In genomic region chr1:39086386-39087108, GRCh38 we compare ENCODE assay signal across 12 cellular contexts.
DNase-seq lines count a peak whose midpoint lies in the region; ATAC-seq and TF ChIP-seq lines count a peak whose summit lies in the region.
"Had no signal": no experiment of that assay in that cellular context is flagged by ENCODE, and none has a peak within 500 bp of the region (broad histone marks: within the 10 kb centered on the region; RNA-seq: fewer than 3 reads in every experiment).

No MANE protein-coding gene starts in this region.

- ATAC-seq in stimulated activated naive B cell treated with anti-CD40 and anti-IgM and Interleukin-4, amounts not matched to agents 10 μg/mL and 1 μg/mL and 100 μg/mL, for 72 hours (replicated peaks): peak; percentile 83 to 88
- ATAC-seq in GM21717 (IDR thresholded peaks at IDR 0.05; ENCODE audit: unreplicated experiment) (no peak), GM21390 (IDR thresholded peaks at IDR 0.05; ENCODE audit: unreplicated experiment) (no peak), HG03342 (IDR thresholded peaks at IDR 0.05; ENCODE audit: unreplicated experiment) (no peak)

- in situ Hi-C loops in GM13977 (cut with MboI; ENCODE audit: low pct_unique_long_range_greater_than_20kb, low sequenced_read_pairs, unreplicated experiment): no loop called here

- no peaks in the 10 kb centered on the region for H3K36me3 ChIP-seq in ascending aorta
- H3K36me3 ChIP-seq: lower lobe of right lung had no signal

- H3K9me3 Mint-ChIP-seq in stimulated activated naive B cell treated with anti-CD40 and anti-IgM and Interleukin-4, amounts not matched to agents 10 μg/mL and 1 μg/mL and 100 μg/mL, for 72 hours: no peaks in the 10 kb centered on the region
- H3K9me3 Mint-ChIP-seq in activated naive CD4-positive, alpha-beta T cell treated with anti-CD3 and anti-CD28 coated beads, Interleukin-2, amount 10 ng/mL, durations not matched to agents 7 days and 5 days: no peaks in the 10 kb centered on the region

- DNase-seq in GM13977 (ENCODE audit: low spot score) (peak; percentile 15), ascending aorta (ENCODE audit: low spot score in 2 of 2) (no peak), kidney tubule cell (ENCODE audit: low spot score) (peak; percentile 67)
- DNase-seq in stimulated activated naive B cell treated with anti-CD40 and anti-IgM and Interleukin-4, amounts not matched to agents 10 μg/mL and 1 μg/mL and 100 μg/mL, for 72 hours: no peak
- no peak for DNase-seq in activated naive CD4-positive, alpha-beta T cell treated with anti-CD3 and anti-CD28 coated beads, Interleukin-2, amount 10 ng/mL, durations not matched to agents 7 days and 5 days
- DNase-seq: activated T-cell treated with anti-CD3 and anti-CD28 coated beads for 4 hours, lower lobe of right lung, NCI-H2081 treated with DMSO at 0.1 percent for 48 hours, OCI-M1 had no signal

- peaks cover 8% of the 10 kb centered on the region for H3K27me3 ChIP-seq in ascending aorta

- intact Hi-C loops in ascending aorta (cut with DNase I): no loop called here

- H3K27ac ChIP-seq in ascending aorta: peak overlapping the region; percentile 65 to 80
- H3K27ac ChIP-seq: lower lobe of right lung had no signal

- H3K4me3 ChIP-seq in ascending aorta: peak overlapping the region in 1 of 2 donors; percentile 16
- H3K4me3 ChIP-seq: lower lobe of right lung had no signal

- H3K4me1 Mint-ChIP-seq in stimulated activated naive B cell treated with anti-CD40 and anti-IgM and Interleukin-4, amounts not matched to agents 10 μg/mL and 1 μg/mL and 100 μg/mL, for 72 hours: peaks cover 25 to 29% of the 10 kb centered on the region in 2 donors
- peaks cover 4% of the 10 kb centered on the region for H3K4me1 Mint-ChIP-seq in activated naive CD4-positive, alpha-beta T cell treated with anti-CD3 and anti-CD28 coated beads, Interleukin-2, amount 10 ng/mL, durations not matched to agents 7 days and 5 days

- H3K27ac Mint-ChIP-seq in stimulated activated naive B cell treated with anti-CD40 and anti-IgM and Interleukin-4, amounts not matched to agents 10 μg/mL and 1 μg/mL and 100 μg/mL, for 72 hours: peak overlapping the region; percentile 48
- H3K27ac Mint-ChIP-seq in activated naive CD4-positive, alpha-beta T cell treated with anti-CD3 and anti-CD28 coated beads, Interleukin-2, amount 10 ng/mL, durations not matched to agents 7 days and 5 days: no peak overlapping the region

- H3K27me3 Mint-ChIP-seq in stimulated activated naive B cell treated with anti-CD40 and anti-IgM and Interleukin-4, amounts not matched to agents 10 μg/mL and 1 μg/mL and 100 μg/mL, for 72 hours: peaks cover 13 to 25% of the 10 kb centered on the region in 2 donors
- H3K27me3 Mint-ChIP-seq in activated naive CD4-positive, alpha-beta T cell treated with anti-CD3 and anti-CD28 coated beads, Interleukin-2, amount 10 ng/mL, durations not matched to agents 7 days and 5 days: peaks cover 73% of the 10 kb centered on the region

- CTCF ChIA-PET in activated naive CD4-positive, alpha-beta T cell treated with anti-CD3 and anti-CD28 coated beads, Interleukin-2, amount 10 ng/mL, durations not matched to agents 7 days and 5 days (lab: Charles Lee): interaction anchor here (0.9 to 2.6 kb wide), 3 partner anchors 9 to 105 kb away, joined by 3 to 7 read pairs (median 3); no protein-coding TSS in a partner anchor

- H3K36me3 Mint-ChIP-seq in stimulated activated naive B cell treated with anti-CD40 and anti-IgM and Interleukin-4, amounts not matched to agents 10 μg/mL and 1 μg/mL and 100 μg/mL, for 72 hours: no peaks in the 10 kb centered on the region
- no peaks in the 10 kb centered on the region for H3K36me3 Mint-ChIP-seq in activated naive CD4-positive, alpha-beta T cell treated with anti-CD3 and anti-CD28 coated beads, Interleukin-2, amount 10 ng/mL, durations not matched to agents 7 days and 5 days

- TF ChIP-seq CTCF in GM13977 (IDR thresholded peaks at IDR 0.05; ENCODE audit: extremely low read depth, insufficient read depth, missing control alignments): no peak
- TF ChIP-seq CTCF in ascending aorta (IDR thresholded peaks at IDR 0.05): no peak

- peaks cover 10 to 23% of the 10 kb centered on the region in 2 donors for H3K4me1 ChIP-seq in ascending aorta

- H3K9me3 ChIP-seq in ascending aorta: no peaks in the 10 kb centered on the region
- H3K9me3 ChIP-seq: lower lobe of right lung had no signal

- H3K4me3 Mint-ChIP-seq in stimulated activated naive B cell treated with anti-CD40 and anti-IgM and Interleukin-4, amounts not matched to agents 10 μg/mL and 1 μg/mL and 100 μg/mL, for 72 hours: peak overlapping the region; percentile 11 to 15
- H3K4me3 Mint-ChIP-seq in activated naive CD4-positive, alpha-beta T cell treated with anti-CD3 and anti-CD28 coated beads, Interleukin-2, amount 10 ng/mL, durations not matched to agents 7 days and 5 days: no peak overlapping the region

Comparison
In these comparisons a context has a peak if more than half of its experiments do, and no peak if none do; other contexts are left out.
1. DNase-seq: peak in GM13977 (single experiment) and kidney tubule cell (single experiment); none in ascending aorta (0 of 2), stimulated activated naive B cell treated with anti-CD40 and anti-IgM and Interleukin-4, amounts not matched to agents 10 μg/mL and 1 μg/mL and 100 μg/mL, for 72 hours (single experiment) and activated naive CD4-positive, alpha-beta T cell treated with anti-CD3 and anti-CD28 coated beads, Interleukin-2, amount 10 ng/mL, durations not matched to agents 7 days and 5 days (single experiment).
2. ATAC-seq: peak in stimulated activated naive B cell treated with anti-CD40 and anti-IgM and Interleukin-4, amounts not matched to agents 10 μg/mL and 1 μg/mL and 100 μg/mL, for 72 hours (2 of 2); none in GM21717 (single experiment), GM21390 (single experiment) and HG03342 (single experiment).